ENCODE assay signal across 16 cellular contexts in genomic region chr16:48963901-48964615, GRCh38.
DNase-seq lines count a peak whose midpoint lies in the region; ATAC-seq, FAIRE-seq and TF ChIP-seq lines count a peak whose summit lies in the region.
"Had no signal": no experiment of that assay in that cellular context is flagged by ENCODE, and none has a peak within 500 bp of the region (broad histone marks: within the 10 kb centered on the region; RNA-seq: fewer than 3 reads in every experiment).

No MANE protein-coding gene starts in this region.

- TF ChIP-seq POLR2A in sigmoid colon (IDR thresholded peaks at IDR 0.05), result no peak
- no peak for TF ChIP-seq POLR2A in suprapubic skin (IDR thresholded peaks at IDR 0.05)

- DNase-seq in ELR (ENCODE audit: low read depth) (peak; percentile 76), RCC 7860 (ENCODE audit: low spot score) (peak; percentile 93), fibroblast of gingiva (ENCODE audit: low read depth) (peak; percentile 45), sigmoid colon (no peak), suprapubic skin (ENCODE audit: low spot score in 2 of 2) (no peak), DMS153 (lab: John Stamatoyannopoulos, UW) (no peak)
- DNase-seq: activated B cell treated with CpG ODN at 0.5 μM for 24 hours; NCI-H510A; posterior cingulate gyrus; SHP77; stimulated activated CD4-positive, alpha-beta T cell treated with anti-CD3 and anti-CD28 coated beads, Interleukin-2, amount 100 ng/mL, for 24 hours; stimulated activated naive CD4-positive, alpha-beta T cell had no signal

- H3K9me3 ChIP-seq in sigmoid colon (no peaks in the 10 kb centered on the region), suprapubic skin (no peaks in the 10 kb centered on the region)
- H3K9me3 ChIP-seq: gastroesophageal sphincter had no signal

- peak; percentile 96 for FAIRE-seq in RCC 7860 (lab: Jason Lieb, UNC)
- FAIRE-seq: GM12892 had no signal

- ATAC-seq in GM21619 (IDR thresholded peaks at IDR 0.05; ENCODE audit: unreplicated experiment), result no peak
- ATAC-seq in HG02973 (IDR thresholded peaks at IDR 0.05; ENCODE audit: unreplicated experiment), result no peak
- ATAC-seq: gastroesophageal sphincter had no signal

- H3K27ac ChIP-seq in sigmoid colon, result peak overlapping the region in 3 of 4 donors; percentile 35 to 74 (median 68)
- no peak overlapping the region for H3K27ac ChIP-seq in suprapubic skin
- H3K27ac ChIP-seq: gastroesophageal sphincter had no signal

- H3K27me3 ChIP-seq in sigmoid colon (no peaks in the 10 kb centered on the region), suprapubic skin (no peaks in the 10 kb centered on the region)
- H3K27me3 ChIP-seq: gastroesophageal sphincter had no signal

- no peak for TF ChIP-seq EP300 in sigmoid colon (IDR thresholded peaks at IDR 0.05)
- TF ChIP-seq EP300 in suprapubic skin (IDR thresholded peaks at IDR 0.05), result no peak

- H3K36me3 ChIP-seq in sigmoid colon (no peaks in the 10 kb centered on the region), suprapubic skin (no peaks in the 10 kb centered on the region)
- H3K36me3 ChIP-seq: gastroesophageal sphincter had no signal

- WGBS in sigmoid colon, 2 donors, result 40 to 74% methylated on average over 1 of the region's 1 CpG
- 79% methylated on average over 1 of the region's 1 CpG for WGBS in suprapubic skin

- intact Hi-C loops in sigmoid colon (cut with DNase I), result no loop called here

- H3K4me3 ChIP-seq in sigmoid colon, result no peak overlapping the region
- H3K4me3 ChIP-seq in suprapubic skin, result no peak overlapping the region
- H3K4me3 ChIP-seq: gastroesophageal sphincter had no signal

- H3K4me1 ChIP-seq in sigmoid colon, result peaks cover 0 to 33% (median 19%) of the 10 kb centered on the region in 4 donors
- no peaks in the 10 kb centered on the region for H3K4me1 ChIP-seq in suprapubic skin
- H3K4me1 ChIP-seq: gastroesophageal sphincter had no signal

- no peak for TF ChIP-seq CTCF in sigmoid colon (IDR thresholded peaks at IDR 0.05)
- TF ChIP-seq CTCF in suprapubic skin (IDR thresholded peaks at IDR 0.05), result no peak

Comparison
In these comparisons a context has a peak if more than half of its experiments do, and no peak if none do; other contexts are left out.
1. DNase-seq: peak in ELR (single experiment), RCC 7860 (single experiment) and fibroblast of gingiva (single experiment); none in sigmoid colon (single experiment), suprapubic skin (0 of 2) and DMS153 (single experiment).